Comparison of ENCODE assay signal across 8 cellular contexts in genomic region chr7:100053201-100053600, GRCh38. TPM values are rescaled to one million over a fixed set of nuclear protein-coding genes. Genes with fewer than 3 reads are reported as not detected.
DNase-seq lines count a peak whose midpoint lies in the region; ATAC-seq and TF ChIP-seq lines count a peak whose summit lies in the region.

No MANE protein-coding gene starts in this region.

- no peaks in the 10 kb centered on the region for H3K4me1 ChIP-seq in uterus

- no peak overlapping the region for H3K4me3 Mint-ChIP-seq in activated T-helper 2 cell treated with anti-CD3 and anti-CD28 coated beads, Interferon-gamma antibody, Interleukin-2, Interleukin-4, amounts not matched to agents 10 μg/mL and 5 μg/mL and 100 μg/mL, durations not matched to agents 14 hours and 24 hours and 36 hours (ENCODE audit: low read depth)

- H3K36me3 ChIP-seq in uterus = no peaks in the 10 kb centered on the region

- H3K36me3 Mint-ChIP-seq in activated T-helper 2 cell treated with anti-CD3 and anti-CD28 coated beads, Interferon-gamma antibody, Interleukin-2, Interleukin-4, amounts not matched to agents 10 μg/mL and 5 μg/mL and 100 μg/mL, durations not matched to agents 14 hours and 24 hours and 36 hours (ENCODE audit: low read depth) = peaks cover 14% of the 10 kb centered on the region

- no peaks in the 10 kb centered on the region for H3K9me3 ChIP-seq in uterus

- H3K4me1 Mint-ChIP-seq in activated T-helper 2 cell treated with anti-CD3 and anti-CD28 coated beads, Interferon-gamma antibody, Interleukin-2, Interleukin-4, amounts not matched to agents 10 μg/mL and 5 μg/mL and 100 μg/mL, durations not matched to agents 14 hours and 24 hours and 36 hours (ENCODE audit: low read depth) = peaks cover 7% of the 10 kb centered on the region

- no peaks in the 10 kb centered on the region for H3K27me3 Mint-ChIP-seq in activated T-helper 2 cell treated with anti-CD3 and anti-CD28 coated beads, Interferon-gamma antibody, Interleukin-2, Interleukin-4, amounts not matched to agents 10 μg/mL and 5 μg/mL and 100 μg/mL, durations not matched to agents 14 hours and 24 hours and 36 hours (ENCODE audit: low read depth)

- peak; percentile 57 for DNase-seq in DMS 273 treated with DMSO at 0.1 percent for 48 hours (lab: John Stamatoyannopoulos, UW)
- peak; percentile 63 for DNase-seq in HPDE6-E6E7 (ENCODE audit: extremely low spot score)
- peak; percentile 54 for DNase-seq in NCI-H748 (lab: John Stamatoyannopoulos, UW; ENCODE audit: unreplicated experiment)
- DNase-seq in astrocyte of the cerebellum (ENCODE audit: low read depth) = peak; percentile 58
- DNase-seq in iris pigment epithelial cell (ENCODE audit: low read depth) = peak; percentile 59
- DNase-seq in uterus = no peak
- no peak for DNase-seq in activated T-helper 2 cell treated with anti-CD3 and anti-CD28 coated beads, Interferon-gamma antibody, Interleukin-2, Interleukin-4, amounts not matched to agents 10 μg/mL and 5 μg/mL and 100 μg/mL, durations not matched to agents 14 hours and 24 hours and 36 hours (ENCODE audit: low spot score)

- intact Hi-C loops in uterus (cut with DNase I; ENCODE audit: low total_unique reads) = no loop called here
- intact Hi-C loops in activated T-helper 2 cell treated with anti-CD3 and anti-CD28 coated beads, Interferon-gamma antibody, Interleukin-2, Interleukin-4, amounts not matched to agents 10 μg/mL and 5 μg/mL and 100 μg/mL, durations not matched to agents 14 hours and 24 hours and 36 hours (cut with micrococcal nuclease) = loop anchor here (1.0 to 5.0 kb wide), 2 partner anchors 59 to 76 kb away; partner anchors contain the start of gene AZGP1

- H3K27ac Mint-ChIP-seq in activated T-helper 2 cell treated with anti-CD3 and anti-CD28 coated beads, Interferon-gamma antibody, Interleukin-2, Interleukin-4, amounts not matched to agents 10 μg/mL and 5 μg/mL and 100 μg/mL, durations not matched to agents 14 hours and 24 hours and 36 hours = no peak overlapping the region

- H3K4me3 ChIP-seq in astrocyte of the cerebellum (ENCODE audit: low read depth, low read length) = no peak overlapping the region
- H3K4me3 ChIP-seq in uterus = no peak overlapping the region

- in situ Hi-C loops in astrocyte of the cerebellum (cut with HindIII; ENCODE audit: low sequenced_read_pairs) = no loop called here

- no peaks in the 10 kb centered on the region for H3K9me3 Mint-ChIP-seq in activated T-helper 2 cell treated with anti-CD3 and anti-CD28 coated beads, Interferon-gamma antibody, Interleukin-2, Interleukin-4, amounts not matched to agents 10 μg/mL and 5 μg/mL and 100 μg/mL, durations not matched to agents 14 hours and 24 hours and 36 hours

- no peak for ATAC-seq in HG03139 (IDR thresholded peaks at IDR 0.05; ENCODE audit: unreplicated experiment)

- no peak overlapping the region for H3K27ac ChIP-seq in uterus

- peak; percentile 7 for TF ChIP-seq CTCF in astrocyte of the cerebellum (IDR thresholded peaks at IDR 0.05; ENCODE audit: low read depth, low read length, missing control alignments)
- peak in 3 of 4 experiments; percentile 19 to 48 (median 30) for TF ChIP-seq CTCF in uterus (IDR thresholded peaks at IDR 0.05)

- H3K27me3 ChIP-seq in uterus = no peaks in the 10 kb centered on the region

- no peak for TF ChIP-seq POLR2A in uterus (IDR thresholded peaks at IDR 0.05)

RNA-seq across cellular contexts. Expression of gene ZSCAN21, which starts 3.6 kb away (rescaled TPM):
- 10 to 100 TPM in 3 of 4 donors, 1 to 10 TPM in 1; 5.0 to 28.9 (median 17.0) TPM for total RNA-seq in uterus
- total RNA-seq in activated T-helper 2 cell treated with anti-CD3 and anti-CD28 coated beads, Interferon-gamma antibody, Interleukin-2, Interleukin-4, amounts not matched to agents 10 μg/mL and 5 μg/mL and 100 μg/mL, durations not matched to agents 14 hours and 24 hours and 36 hours = 6.1 and 7.7 TPM in 2 replicates

RNA-seq across cellular contexts. Expression of gene ZNF3, which starts 28.3 kb away (rescaled TPM):
- total RNA-seq in uterus = 10 to 100 TPM; 10.9 to 69.4 (median 50.3) TPM
- 23.6 and 25.5 TPM in 2 replicates for total RNA-seq in activated T-helper 2 cell treated with anti-CD3 and anti-CD28 coated beads, Interferon-gamma antibody, Interleukin-2, Interleukin-4, amounts not matched to agents 10 μg/mL and 5 μg/mL and 100 μg/mL, durations not matched to agents 14 hours and 24 hours and 36 hours

RNA-seq across cellular contexts. Expression of gene COPS6, which starts 35.6 kb away (rescaled TPM):
- total RNA-seq in uterus = 100 to 1,000 TPM in 1 of 4 donors, 10 to 100 TPM in 3; 31.8 to 110 (median 53.1) TPM
- total RNA-seq in activated T-helper 2 cell treated with anti-CD3 and anti-CD28 coated beads, Interferon-gamma antibody, Interleukin-2, Interleukin-4, amounts not matched to agents 10 μg/mL and 5 μg/mL and 100 μg/mL, durations not matched to agents 14 hours and 24 hours and 36 hours = 116 and 119 TPM in 2 replicates

RNA-seq across cellular contexts. Expression of gene ZKSCAN1, which starts 37.8 kb away (rescaled TPM):
- 10 to 100 TPM; 20.9 to 96.7 (median 53.6) TPM for total RNA-seq in uterus
- total RNA-seq in activated T-helper 2 cell treated with anti-CD3 and anti-CD28 coated beads, Interferon-gamma antibody, Interleukin-2, Interleukin-4, amounts not matched to agents 10 μg/mL and 5 μg/mL and 100 μg/mL, durations not matched to agents 14 hours and 24 hours and 36 hours = 59.0 and 63.5 TPM in 2 replicates

RNA-seq across cellular contexts. Expression of gene MCM7, which starts 48.0 kb away (rescaled TPM):
- 10 to 100 TPM; 18.7 to 74.8 (median 43.3) TPM for total RNA-seq in uterus
- 383 and 389 TPM in 2 replicates for total RNA-seq in activated T-helper 2 cell treated with anti-CD3 and anti-CD28 coated beads, Interferon-gamma antibody, Interleukin-2, Interleukin-4, amounts not matched to agents 10 μg/mL and 5 μg/mL and 100 μg/mL, durations not matched to agents 14 hours and 24 hours and 36 hours

Comparison
In these comparisons a context has a peak if more than half of its experiments do, and no peak if none do; other contexts are left out.
1. DNase-seq: peak in DMS 273 treated with DMSO at 0.1 percent for 48 hours (single experiment), HPDE6-E6E7 (single experiment), NCI-H748 (single experiment), astrocyte of the cerebellum (single experiment) and iris pigment epithelial cell (single experiment); none in uterus (0 of 2) and activated T-helper 2 cell treated with anti-CD3 and anti-CD28 coated beads, Interferon-gamma antibody, Interleukin-2, Interleukin-4, amounts not matched to agents 10 μg/mL and 5 μg/mL and 100 μg/mL, durations not matched to agents 14 hours and 24 hours and 36 hours (single experiment).